In the genomic region with DNA sequence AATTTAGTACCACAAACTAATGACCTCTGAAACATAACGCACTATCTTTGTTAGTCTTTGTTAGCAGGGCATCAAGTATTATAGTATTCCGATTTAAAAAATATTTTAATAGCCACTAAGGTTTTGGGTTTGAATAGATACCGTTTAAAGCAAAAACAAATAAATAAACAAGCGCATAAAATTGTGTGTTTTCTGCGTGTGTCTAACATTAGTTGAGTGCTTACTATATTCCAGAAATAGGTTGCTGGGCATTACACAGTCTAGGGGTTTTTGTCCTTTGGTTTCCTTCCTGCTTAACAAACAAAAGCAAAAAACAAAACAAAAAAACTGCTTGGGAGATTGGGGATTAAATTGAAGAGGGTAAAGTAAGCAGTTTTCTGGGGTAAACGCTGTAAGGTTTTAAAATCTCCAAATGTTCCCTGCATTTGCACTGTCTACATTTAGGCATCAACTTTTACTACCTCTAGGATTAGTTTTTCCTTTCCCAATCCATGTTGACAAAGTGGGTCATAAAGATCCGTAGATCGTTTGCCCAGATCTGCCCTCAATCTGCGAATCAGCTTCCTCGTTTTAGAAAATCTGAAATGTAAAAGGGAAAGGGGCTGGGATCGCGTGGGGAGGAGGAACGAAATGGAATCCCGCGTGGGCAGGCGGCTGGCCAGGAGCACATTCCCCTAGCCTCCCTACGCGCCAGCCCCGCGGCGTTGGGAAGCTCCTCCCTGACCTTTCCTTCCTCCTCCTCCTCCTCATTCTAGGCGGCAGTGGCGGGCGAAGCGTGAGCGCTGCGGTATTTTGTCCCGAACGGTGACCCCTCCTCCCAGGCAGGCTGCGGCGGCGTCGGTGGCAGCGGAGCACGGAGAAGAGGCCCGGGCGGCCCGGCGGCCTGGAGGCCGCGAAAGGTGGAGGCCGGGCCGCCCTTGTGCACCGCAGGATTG, we compare ENCODE assay signal across 1 cellular context.
TF ChIP-seq lines count a peak whose summit lies in the region.

A gene (plus strand): TSS at position 749 of the 935 bp plus-strand sequence. CDS start 382 bp downstream, outside the sequence.

TF ChIP-seq in IMR-90, 13 proteins besides CTCF, POLR2A, EP300 and RAD21 (continued from another document):
- TF ChIP-seq, protein P1, sequence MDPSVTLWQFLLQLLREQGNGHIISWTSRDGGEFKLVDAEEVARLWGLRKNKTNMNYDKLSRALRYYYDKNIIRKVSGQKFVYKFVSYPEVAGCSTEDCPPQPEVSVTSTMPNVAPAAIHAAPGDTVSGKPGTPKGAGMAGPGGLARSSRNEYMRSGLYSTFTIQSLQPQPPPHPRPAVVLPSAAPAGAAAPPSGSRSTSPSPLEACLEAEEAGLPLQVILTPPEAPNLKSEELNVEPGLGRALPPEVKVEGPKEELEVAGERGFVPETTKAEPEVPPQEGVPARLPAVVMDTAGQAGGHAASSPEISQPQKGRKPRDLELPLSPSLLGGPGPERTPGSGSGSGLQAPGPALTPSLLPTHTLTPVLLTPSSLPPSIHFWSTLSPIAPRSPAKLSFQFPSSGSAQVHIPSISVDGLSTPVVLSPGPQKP (IDR thresholded peaks at IDR 0.05; ENCODE audit: borderline replicate concordance, low read depth, low read length) = no peak
- TF ChIP-seq SMC3 (IDR thresholded peaks at IDR 0.05; ENCODE audit: low read depth, low read length) = no peak
- no peak; the same call in 1 of the 2 replicates for TF ChIP-seq BHLHE40 (IDR thresholded peaks at IDR 0.05; ENCODE audit: low read depth, low read length)
- TF ChIP-seq RFX5 (IDR thresholded peaks at IDR 0.05; ENCODE audit: low read depth, low read length) = no peak
- TF ChIP-seq CEBPB (IDR thresholded peaks at IDR 0.05; ENCODE audit: low read depth, low read length) = no peak
- peak; percentile 39; the same call in 1 of the 2 replicates for TF ChIP-seq MAZ (IDR thresholded peaks at IDR 0.05; ENCODE audit: borderline replicate concordance, low read depth, low read length)
- TF ChIP-seq, protein P2, sequence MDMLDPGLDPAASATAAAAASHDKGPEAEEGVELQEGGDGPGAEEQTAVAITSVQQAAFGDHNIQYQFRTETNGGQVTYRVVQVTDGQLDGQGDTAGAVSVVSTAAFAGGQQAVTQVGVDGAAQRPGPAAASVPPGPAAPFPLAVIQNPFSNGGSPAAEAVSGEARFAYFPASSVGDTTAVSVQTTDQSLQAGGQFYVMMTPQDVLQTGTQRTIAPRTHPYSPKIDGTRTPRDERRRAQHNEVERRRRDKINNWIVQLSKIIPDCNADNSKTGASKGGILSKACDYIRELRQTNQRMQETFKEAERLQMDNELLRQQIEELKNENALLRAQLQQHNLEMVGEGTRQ (IDR thresholded peaks at IDR 0.05; ENCODE audit: low read depth, low read length) = no peak
- no peak for TF ChIP-seq CHD1 (IDR thresholded peaks at IDR 0.05; ENCODE audit: low read depth, low read length)
- TF ChIP-seq NFE2L2 (IDR thresholded peaks at IDR 0.05; ENCODE audit: low read depth, low read length) = no peak
- peak; percentile 3 for TF ChIP-seq RCOR1 (IDR thresholded peaks at IDR 0.05; ENCODE audit: insufficient replicate concordance, low read length)
- TF ChIP-seq MXI1 (IDR thresholded peaks at IDR 0.05; ENCODE audit: borderline replicate concordance, low read depth, low read length) = peak; percentile 71; the same call in 1 of the 2 replicates
- no peak for TF ChIP-seq MAFK (IDR thresholded peaks at IDR 0.05; ENCODE audit: low read depth, low read length)
